ENCODE assay signal across 18 cellular contexts in genomic region chr6:139594333-139594965, GRCh38.
DNase-seq lines count a peak whose midpoint lies in the region; TF ChIP-seq lines count a peak whose summit lies in the region.
"Had no signal": no experiment of that assay in that cellular context is flagged by ENCODE, and none has a peak within 500 bp of the region (broad histone marks: within the 10 kb centered on the region; RNA-seq: fewer than 3 reads in every experiment).

No MANE protein-coding gene starts in this region.

- H3K9me3 ChIP-seq in breast epithelium: no peaks in the 10 kb centered on the region
- no peaks in the 10 kb centered on the region for H3K9me3 ChIP-seq in esophagus squamous epithelium
- H3K9me3 ChIP-seq: Peyer's patch had no signal

- no peak for DNase-seq in HFFc6
- no peak for DNase-seq in breast epithelium (ENCODE audit: low spot score in 2 of 2)
- DNase-seq in mesothelial cell of epicardium (ENCODE audit: low spot score in 2 of 2, unreplicated experiment in 2 of 2): no peak
- no peak for DNase-seq in stimulated activated CD4-positive, alpha-beta T cell treated with anti-CD3 and anti-CD28 coated beads, Interleukin-2, amount 100 ng/mL, for 24 hours
- DNase-seq in esophagus squamous epithelium (lab: John Stamatoyannopoulos, UW): no peak
- DNase-seq in DMS 273 (lab: John Stamatoyannopoulos, UW; ENCODE audit: unreplicated experiment): no peak
- DNase-seq in GM10266 (ENCODE audit: extremely low spot score): no peak
- DNase-seq: AML-193, DMS79, KG1, NCI-H1092, NCI-H1694, NCI-H345, NCI-H748 treated with DMSO at 0.1 percent for 48 hours, Peyer's patch, SIG-M5 had no signal

- H3K27me3 Mint-ChIP-seq in HFFc6 (ENCODE audit: insufficient read depth) (no peaks in the 10 kb centered on the region), mesothelial cell of epicardium (ENCODE audit: low read depth) (no peaks in the 10 kb centered on the region)

- H3K27ac Mint-ChIP-seq in HFFc6 (peak overlapping the region; percentile 98; the same call in 1 of the 2 replicates), mesothelial cell of epicardium (peak overlapping the region; percentile 21)

- intact Hi-C loops in breast epithelium (cut with DNase I; ENCODE audit: low total_unique reads): no loop called here
- intact Hi-C loops in esophagus squamous epithelium (cut with DNase I): loop anchor here (10.0 kb wide), 1 partner anchor 220 kb away; the partner anchor contains the start of gene CITED2

- H3K27ac ChIP-seq in breast epithelium (peak overlapping the region; percentile 10 to 46), rectal smooth muscle tissue (ENCODE audit: low read depth, low read length) (peak overlapping the region; percentile 72), esophagus squamous epithelium (no peak overlapping the region)
- H3K27ac ChIP-seq: HL-60 had no signal

- no peaks in the 10 kb centered on the region for H3K9me3 Mint-ChIP-seq in HFFc6
- no peaks in the 10 kb centered on the region for H3K9me3 Mint-ChIP-seq in mesothelial cell of epicardium

- H3K4me3 Mint-ChIP-seq in HFFc6 (no peak overlapping the region), mesothelial cell of epicardium (no peak overlapping the region)

- H3K4me3 ChIP-seq in breast epithelium (no peak overlapping the region), rectal smooth muscle tissue (ENCODE audit: low read length) (no peak overlapping the region), esophagus squamous epithelium (no peak overlapping the region)
- H3K4me3 ChIP-seq: Peyer's patch had no signal

- no peaks in the 10 kb centered on the region for H3K27me3 ChIP-seq in breast epithelium
- no peaks in the 10 kb centered on the region for H3K27me3 ChIP-seq in rectal smooth muscle tissue (ENCODE audit: control insufficient read depth, insufficient read depth, low read length)
- no peaks in the 10 kb centered on the region for H3K27me3 ChIP-seq in esophagus squamous epithelium
- H3K27me3 ChIP-seq: Peyer's patch had no signal

- no peak for TF ChIP-seq POLR2A in breast epithelium (IDR thresholded peaks at IDR 0.05)
- no peak for TF ChIP-seq POLR2A in esophagus squamous epithelium (IDR thresholded peaks at IDR 0.05)

- H3K36me3 ChIP-seq in breast epithelium (no peaks in the 10 kb centered on the region), rectal smooth muscle tissue (ENCODE audit: control insufficient read depth, insufficient read depth, low read length) (no peaks in the 10 kb centered on the region), esophagus squamous epithelium (no peaks in the 10 kb centered on the region)
- H3K36me3 ChIP-seq: Peyer's patch had no signal

- H3K9ac ChIP-seq in rectal smooth muscle tissue (ENCODE audit: low read length): no peak overlapping the region

- 86 to 89% methylated on average over 8 of the region's 8 CpGs for WGBS in esophagus squamous epithelium, 2 donors

- H3K4me1 Mint-ChIP-seq in HFFc6 (ENCODE audit: low read depth): peaks cover 80% of the 10 kb centered on the region
- peaks cover 60% of the 10 kb centered on the region for H3K4me1 Mint-ChIP-seq in mesothelial cell of epicardium

- H3K36me3 Mint-ChIP-seq in HFFc6 (ENCODE audit: low read depth) (no peaks in the 10 kb centered on the region; the same call in 1 of the 2 replicates), mesothelial cell of epicardium (no peaks in the 10 kb centered on the region)

- peaks cover 0 to 14% of the 10 kb centered on the region in 2 donors for H3K4me1 ChIP-seq in breast epithelium
- H3K4me1 ChIP-seq in rectal smooth muscle tissue (ENCODE audit: control insufficient read depth, insufficient read depth, low read length): peaks cover 54% of the 10 kb centered on the region
- peaks cover 9 to 55% (median 10%) of the 10 kb centered on the region in 3 donors for H3K4me1 ChIP-seq in esophagus squamous epithelium

- TF ChIP-seq CTCF in HFFc6 (IDR thresholded peaks at IDR 0.05): no peak
- TF ChIP-seq CTCF in breast epithelium (IDR thresholded peaks at IDR 0.05): no peak
- TF ChIP-seq CTCF in mesothelial cell of epicardium (IDR thresholded peaks at IDR 0.05; ENCODE audit: unreplicated experiment): no peak
- no peak for TF ChIP-seq CTCF in esophagus squamous epithelium (IDR thresholded peaks at IDR 0.05)
- TF ChIP-seq CTCF in GM10266 (IDR thresholded peaks at IDR 0.05; ENCODE audit: control insufficient read depth, insufficient read depth, low read depth, missing control alignments): no peak

Comparison
In these comparisons a context has a peak if more than half of its experiments do, and no peak if none do; other contexts are left out.
1. H3K27ac ChIP-seq: peak in breast epithelium (2 of 2) and rectal smooth muscle tissue (single experiment); none in esophagus squamous epithelium (0 of 4).